ENCODE assay signal across 19 cellular contexts in the genomic region with DNA sequence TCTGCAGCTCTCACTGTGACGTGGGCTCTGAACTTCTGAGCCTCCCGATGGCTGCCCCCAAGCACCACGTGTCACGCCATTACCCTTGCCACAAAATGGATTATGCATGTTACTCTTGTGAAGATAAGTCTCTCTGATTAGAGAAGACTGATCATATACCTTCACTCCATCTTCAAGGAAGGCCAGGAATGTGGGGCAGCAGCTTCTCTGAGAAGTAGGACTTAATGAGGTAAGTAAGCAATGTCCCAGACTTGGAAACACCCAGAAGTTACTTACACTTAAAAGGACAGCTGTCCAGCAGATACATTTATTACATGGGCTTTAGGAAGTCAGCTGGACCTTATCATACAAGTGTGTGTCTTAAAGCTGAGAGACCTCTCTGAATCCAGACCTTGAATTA.
DNase-seq lines count a peak whose midpoint lies in the region; ATAC-seq, FAIRE-seq and TF ChIP-seq lines count a peak whose summit lies in the region.
"Had no signal": no experiment of that assay in that cellular context is flagged by ENCODE, and none has a peak within 500 bp of the region (broad histone marks: within the 10 kb centered on the region; RNA-seq: fewer than 3 reads in every experiment).

No MANE protein-coding gene starts in this region.

- no TSS peak for BruUV-seq in IMR-90 (replicated peaks; lab: Mats Ljungman, UMichigan)

- no peaks in the 10 kb centered on the region for H3K36me3 Mint-ChIP-seq in activated naive CD4-positive, alpha-beta T cell treated with anti-CD3 and anti-CD28 coated beads, Interleukin-2, amount 50 U/mL, for 24 hours
- H3K36me3 Mint-ChIP-seq in activated naive CD4-positive, alpha-beta T cell treated with anti-CD3 and anti-CD28 coated beads, Interleukin-2, amount 10 ng/mL, durations not matched to agents 7 days and 5 days, result no peaks in the 10 kb centered on the region
- no peaks in the 10 kb centered on the region for H3K36me3 Mint-ChIP-seq in type B pancreatic cell
- H3K36me3 Mint-ChIP-seq: CD8-positive, alpha-beta T cell; IgD-negative memory B cell had no signal

- H4K20me1 ChIP-seq in IMR-90 (ENCODE audit: insufficient read depth, low read length) (no peaks in the 10 kb centered on the region), keratinocyte (ENCODE audit: control insufficient read depth, extremely low read depth, insufficient read depth, low read length) (no peaks in the 10 kb centered on the region)
- H4K20me1 ChIP-seq: BLaER1 treated with 17β-estradiol and CSF1 and Interleukin-3, amounts not matched to agents 10 nM and 100 nM had no signal

- no peak overlapping the region for H4K5ac ChIP-seq in IMR-90 (ENCODE audit: low read depth, low read length)

- no peaks in the 10 kb centered on the region for H3K79me2 ChIP-seq in keratinocyte (ENCODE audit: control insufficient read depth, insufficient read depth, low read length)

- peaks cover 6% of the 10 kb centered on the region for H3K9me1 ChIP-seq in IMR-90 (ENCODE audit: insufficient read depth, low read length)
- H3K9me1 ChIP-seq in keratinocyte (ENCODE audit: control insufficient read depth, extremely low read depth, insufficient read depth, low read length), result no peaks in the 10 kb centered on the region

- H2BK20ac ChIP-seq in IMR-90 (ENCODE audit: low read depth, low read length), result peak overlapping the region; percentile 33; the same call in 1 of the 2 replicates

- dilution Hi-C loops in IMR-90 (cut with HindIII; ENCODE audit: low sequenced_read_pairs, unreplicated experiment) (loop anchor here (25.0 kb wide), 1 partner anchor 394 kb away; no protein-coding TSS in a partner anchor), keratinocyte (cut with MboI; ENCODE audit: extremely low pct_ligation_motif_present, low sequenced_read_pairs) (no loop called here)

- H3K9ac ChIP-seq in IMR-90 (ENCODE audit: low read depth, low read length), result no peak overlapping the region
- no peak overlapping the region for H3K9ac ChIP-seq in keratinocyte (ENCODE audit: control insufficient read depth, extremely low read depth, insufficient read depth, low read length)
- H3K9ac ChIP-seq: BLaER1 treated with 17β-estradiol and CSF1 and Interleukin-3, amounts not matched to agents 10 nM and 100 nM had no signal

- H2AK5ac ChIP-seq in IMR-90 (ENCODE audit: low read depth, low read length), result peak overlapping the region; percentile 93

- in situ Hi-C loops in IMR-90 (cut with MboI; ENCODE audit: low sequenced_read_pairs), result no loop called here

- intact Hi-C loops in IMR-90 (cut with micrococcal nuclease) (no loop called here), tibial artery (cut with DNase I; ENCODE audit: low total_unique reads) (no loop called here), prostate gland (cut with DNase I) (no loop called here)

- H3K18ac ChIP-seq in IMR-90 (ENCODE audit: low read depth, low read length), result no peak overlapping the region

- no peak overlapping the region; a peak in 1 of 4 replicates for H4K8ac ChIP-seq in IMR-90 (ENCODE audit: low read depth in 2 of 2, low read length in 2 of 2)

- peak; percentile 9 for FAIRE-seq in keratinocyte (lab: Jason Lieb, UNC)
- FAIRE-seq: GM12878, H1, HTR-8/SVneo had no signal

- H3K14ac ChIP-seq in IMR-90 (replicated peaks; ENCODE audit: low read depth, low read length), result 0 out of 2 replicates have a peak overlapping the region, but pooled peaks have one; percentile 9

- no peak overlapping the region for H2AFZ ChIP-seq in IMR-90 (replicated peaks; ENCODE audit: low read length, poor library complexity)
- H2AFZ ChIP-seq in keratinocyte (ENCODE audit: control insufficient read depth, low read length), result no peak overlapping the region

- no peak overlapping the region for H2AK9ac ChIP-seq in IMR-90 (replicated peaks; ENCODE audit: low read depth, low read length, poor library complexity)

- H3K23ac ChIP-seq in IMR-90 (ENCODE audit: low read depth, low read length), result no peak overlapping the region

- peaks cover 0 to 3% of the 10 kb centered on the region in 2 experiments; a peak in 1 of 4 replicates for H3K79me1 ChIP-seq in IMR-90 (ENCODE audit: low read depth in 1 of 2, low read length in 2 of 2)

- 0 out of 3 replicates have a peak overlapping the region, but pooled peaks have one; percentile 94 for H2BK15ac ChIP-seq in IMR-90 (ENCODE audit: low read depth, low read length)

- H3K9me3 ChIP-seq in IMR-90 (ENCODE audit: control insufficient read depth, insufficient read depth, low read length), result no peaks in the 10 kb centered on the region
- peaks cover 2% of the 10 kb centered on the region for H3K9me3 ChIP-seq in keratinocyte (ENCODE audit: control insufficient read depth, low read depth, low read length)
- H3K9me3 ChIP-seq in tibial artery, result peaks cover 0 to 14% (median 8%) of the 10 kb centered on the region in 3 donors
- no peaks in the 10 kb centered on the region for H3K9me3 ChIP-seq in prostate gland

- H4K91ac ChIP-seq in IMR-90 (ENCODE audit: insufficient read depth, low read depth, low read length), result no peak overlapping the region

- peak overlapping the region; percentile 6 for H3K27ac Mint-ChIP-seq in activated naive CD4-positive, alpha-beta T cell treated with anti-CD3 and anti-CD28 coated beads, Interleukin-2, amount 50 U/mL, for 24 hours
- H3K27ac Mint-ChIP-seq in activated naive CD4-positive, alpha-beta T cell treated with anti-CD3 and anti-CD28 coated beads, Interleukin-2, amount 10 ng/mL, durations not matched to agents 7 days and 5 days, result no peak overlapping the region
- H3K27ac Mint-ChIP-seq in type B pancreatic cell, result peak overlapping the region; percentile 8
- H3K27ac Mint-ChIP-seq: B cell; CD8-positive, alpha-beta T cell had no signal

- H3K27ac ChIP-seq in IMR-90 (ENCODE audit: insufficient read depth, low read length) (no peak overlapping the region), keratinocyte (ENCODE audit: control insufficient read depth, insufficient read depth, low read length) (no peak overlapping the region), tibial artery (no peak overlapping the region), prostate gland (no peak overlapping the region)
- H3K27ac ChIP-seq: BLaER1 treated with 17β-estradiol and CSF1 and Interleukin-3, amounts not matched to agents 10 nM and 100 nM had no signal

- H3K27me3 Mint-ChIP-seq in activated naive CD4-positive, alpha-beta T cell treated with anti-CD3 and anti-CD28 coated beads, Interleukin-2, amount 50 U/mL, for 24 hours, result no peaks in the 10 kb centered on the region
- H3K27me3 Mint-ChIP-seq in activated naive CD4-positive, alpha-beta T cell treated with anti-CD3 and anti-CD28 coated beads, Interleukin-2, amount 10 ng/mL, durations not matched to agents 7 days and 5 days, result no peaks in the 10 kb centered on the region
- H3K27me3 Mint-ChIP-seq in type B pancreatic cell, result no peaks in the 10 kb centered on the region

- H3K4me3 ChIP-seq in IMR-90 (ENCODE audit: insufficient read depth, low read depth, low read length) (no peak overlapping the region), keratinocyte (ENCODE audit: control insufficient read depth in 2 of 3, extremely low read depth in 1 of 3, insufficient read depth in 2 of 3, low read depth in 1 of 3, low read length in 3 of 3) (no peak overlapping the region), tibial artery (no peak overlapping the region), prostate gland (no peak overlapping the region)
- H3K4me3 ChIP-seq: BLaER1 treated with 17β-estradiol and CSF1 and Interleukin-3, amounts not matched to agents 10 nM and 100 nM; GM12878 had no signal

- H3K9me3 Mint-ChIP-seq in activated naive CD4-positive, alpha-beta T cell treated with anti-CD3 and anti-CD28 coated beads, Interleukin-2, amount 50 U/mL, for 24 hours, result no peaks in the 10 kb centered on the region
- peaks cover 2% of the 10 kb centered on the region for H3K9me3 Mint-ChIP-seq in activated naive CD4-positive, alpha-beta T cell treated with anti-CD3 and anti-CD28 coated beads, Interleukin-2, amount 10 ng/mL, durations not matched to agents 7 days and 5 days
- H3K9me3 Mint-ChIP-seq in type B pancreatic cell, result peaks cover 9% of the 10 kb centered on the region

- no peak for ATAC-seq in IMR-90 (ENCODE audit: low read depth)
- ATAC-seq: CD8-positive, alpha-beta T cell; GM12878 had no signal

- peaks cover 20% of the 10 kb centered on the region for H3K4me1 Mint-ChIP-seq in activated naive CD4-positive, alpha-beta T cell treated with anti-CD3 and anti-CD28 coated beads, Interleukin-2, amount 50 U/mL, for 24 hours
- H3K4me1 Mint-ChIP-seq in activated naive CD4-positive, alpha-beta T cell treated with anti-CD3 and anti-CD28 coated beads, Interleukin-2, amount 10 ng/mL, durations not matched to agents 7 days and 5 days, result peaks cover 2% of the 10 kb centered on the region
- H3K4me1 Mint-ChIP-seq in type B pancreatic cell (ENCODE audit: unreplicated experiment), result peaks cover 11% of the 10 kb centered on the region
- H3K4me1 Mint-ChIP-seq: H9 had no signal

- POLR2A ChIA-PET in IMR-90 (lab: Charles Lee; ENCODE audit: unreplicated experiment), result interaction anchor here (0.6 kb wide), 1 partner anchor 87 kb away, joined by 3 read pairs; no protein-coding TSS in a partner anchor

- H3K4me3 Mint-ChIP-seq in activated naive CD4-positive, alpha-beta T cell treated with anti-CD3 and anti-CD28 coated beads, Interleukin-2, amount 50 U/mL, for 24 hours, result no peak overlapping the region
- H3K4me3 Mint-ChIP-seq in activated naive CD4-positive, alpha-beta T cell treated with anti-CD3 and anti-CD28 coated beads, Interleukin-2, amount 10 ng/mL, durations not matched to agents 7 days and 5 days, result no peak overlapping the region
- H3K4me3 Mint-ChIP-seq in type B pancreatic cell, result no peak overlapping the region
- H3K4me3 Mint-ChIP-seq: B cell; CD8-positive, alpha-beta T cell; H9; IgD-negative memory B cell had no signal

- CTCF ChIA-PET in activated naive CD4-positive, alpha-beta T cell treated with anti-CD3 and anti-CD28 coated beads, Interleukin-2, amount 10 ng/mL, durations not matched to agents 7 days and 5 days (lab: Charles Lee), result no interaction called here
- CTCF ChIA-PET in IMR-90 (lab: Yijun Ruan, JAX), result no interaction called here

- TF ChIP-seq POLR2A in IMR-90 (IDR thresholded peaks at IDR 0.05; ENCODE audit: low read depth, low read length) (no peak), prostate gland (IDR thresholded peaks at IDR 0.05) (no peak)

- H3K4me2 ChIP-seq in IMR-90 (ENCODE audit: low read depth, low read length), result no peak overlapping the region
- H3K4me2 ChIP-seq in keratinocyte (ENCODE audit: control insufficient read depth, extremely low read depth, insufficient read depth, low read depth, low read length), result no peak overlapping the region
- H3K4me2 ChIP-seq: BLaER1 treated with 17β-estradiol and CSF1 and Interleukin-3, amounts not matched to agents 10 nM and 100 nM had no signal

- H3K36me3 ChIP-seq in IMR-90 (ENCODE audit: control insufficient read depth, insufficient read depth, low read length), result no peaks in the 10 kb centered on the region
- no peaks in the 10 kb centered on the region for H3K36me3 ChIP-seq in keratinocyte (ENCODE audit: control insufficient read depth in 2 of 2, extremely low read depth in 1 of 2, insufficient read depth in 2 of 2, low read length in 2 of 2)
- H3K36me3 ChIP-seq in tibial artery, result no peaks in the 10 kb centered on the region
- no peaks in the 10 kb centered on the region for H3K36me3 ChIP-seq in prostate gland

- TF ChIP-seq CTCF in IMR-90 (conservative IDR thresholded peaks at IDR 0.05; ENCODE audit: low read depth, low read length), result no peak
- TF ChIP-seq CTCF in keratinocyte (optimal IDR thresholded peaks at IDR 0.05 in 1 of 3, IDR thresholded peaks at IDR 0.05 in 1 of 3, conservative IDR thresholded peaks at IDR 0.05 in 1 of 3; ENCODE audit: extremely low read depth in 1 of 3, insufficient read depth in 2 of 3, low read length in 3 of 3), result no peak
- TF ChIP-seq CTCF in type B pancreatic cell (conservative IDR thresholded peaks at IDR 0.05), result no peak
- no peak for TF ChIP-seq CTCF in tibial artery (IDR thresholded peaks at IDR 0.05)
- TF ChIP-seq CTCF in prostate gland (IDR thresholded peaks at IDR 0.05), result no peak

- peaks cover 4% of the 10 kb centered on the region for H3K4me1 ChIP-seq in IMR-90 (ENCODE audit: control insufficient read depth, insufficient read depth, low read length)
- peaks cover 12% of the 10 kb centered on the region for H3K4me1 ChIP-seq in keratinocyte (ENCODE audit: control insufficient read depth, extremely low read depth, insufficient read depth, low read length)
- no peaks in the 10 kb centered on the region for H3K4me1 ChIP-seq in tibial artery
- H3K4me1 ChIP-seq in prostate gland (replicated peaks), result no peaks in the 10 kb centered on the region

- WGBS in IMR-90 (ENCODE audit: extremely low coverage in 2 of 2, insufficient read length in 1 of 2), 2 experiments, result no CpG with 5 or more reads among the region's 4 CpGs
- 96% methylated on average over 4 of the region's 4 CpGs for WGBS in prostate gland

- H3K4ac ChIP-seq in IMR-90 (ENCODE audit: low read depth, low read length), result no peak overlapping the region

- no peak overlapping the region for H2BK120ac ChIP-seq in IMR-90 (ENCODE audit: low read depth, low read length)

- DNase-seq in activated naive CD4-positive, alpha-beta T cell treated with anti-CD3 and anti-CD28 coated beads, Interleukin-2, amount 10 ng/mL, durations not matched to agents 7 days and 5 days, result no peak
- DNase-seq in IMR-90, result no peak
- no peak for DNase-seq in keratinocyte (ENCODE audit: low read depth, low spot score)
- no peak for DNase-seq in type B pancreatic cell (ENCODE audit: extremely low spot score, unreplicated experiment)
- no peak for DNase-seq in tibial artery
- DNase-seq in prostate gland (ENCODE audit: low spot score), result no peak
- DNase-seq: CD8-positive, alpha-beta T cell; DMS 273 treated with DMSO at 0.1 percent for 48 hours; DMS53; DND-41; EL; H9 had no signal

- H3K27me3 ChIP-seq in IMR-90 (ENCODE audit: control insufficient read depth, insufficient read depth, low read length) (no peaks in the 10 kb centered on the region), keratinocyte (ENCODE audit: control insufficient read depth, extremely low read depth, insufficient read depth, low read length) (no peaks in the 10 kb centered on the region), tibial artery (no peaks in the 10 kb centered on the region), prostate gland (replicated peaks; ENCODE audit: insufficient read depth) (no peaks in the 10 kb centered on the region)
- H3K27me3 ChIP-seq: BLaER1 treated with 17β-estradiol and CSF1 and Interleukin-3, amounts not matched to agents 10 nM and 100 nM had no signal

- H3K56ac ChIP-seq in IMR-90 (ENCODE audit: extremely low read depth, insufficient read depth, low read length), result no peak overlapping the region

- no peak for TF ChIP-seq RAD21 in IMR-90 (IDR thresholded peaks at IDR 0.05; ENCODE audit: low read length)

- H2BK5ac ChIP-seq in IMR-90 (ENCODE audit: low read depth, low read length, poor library complexity, severe bottlenecking), result no peak overlapping the region
